ENCODE assay signal across 8 cellular contexts in the genomic region with DNA sequence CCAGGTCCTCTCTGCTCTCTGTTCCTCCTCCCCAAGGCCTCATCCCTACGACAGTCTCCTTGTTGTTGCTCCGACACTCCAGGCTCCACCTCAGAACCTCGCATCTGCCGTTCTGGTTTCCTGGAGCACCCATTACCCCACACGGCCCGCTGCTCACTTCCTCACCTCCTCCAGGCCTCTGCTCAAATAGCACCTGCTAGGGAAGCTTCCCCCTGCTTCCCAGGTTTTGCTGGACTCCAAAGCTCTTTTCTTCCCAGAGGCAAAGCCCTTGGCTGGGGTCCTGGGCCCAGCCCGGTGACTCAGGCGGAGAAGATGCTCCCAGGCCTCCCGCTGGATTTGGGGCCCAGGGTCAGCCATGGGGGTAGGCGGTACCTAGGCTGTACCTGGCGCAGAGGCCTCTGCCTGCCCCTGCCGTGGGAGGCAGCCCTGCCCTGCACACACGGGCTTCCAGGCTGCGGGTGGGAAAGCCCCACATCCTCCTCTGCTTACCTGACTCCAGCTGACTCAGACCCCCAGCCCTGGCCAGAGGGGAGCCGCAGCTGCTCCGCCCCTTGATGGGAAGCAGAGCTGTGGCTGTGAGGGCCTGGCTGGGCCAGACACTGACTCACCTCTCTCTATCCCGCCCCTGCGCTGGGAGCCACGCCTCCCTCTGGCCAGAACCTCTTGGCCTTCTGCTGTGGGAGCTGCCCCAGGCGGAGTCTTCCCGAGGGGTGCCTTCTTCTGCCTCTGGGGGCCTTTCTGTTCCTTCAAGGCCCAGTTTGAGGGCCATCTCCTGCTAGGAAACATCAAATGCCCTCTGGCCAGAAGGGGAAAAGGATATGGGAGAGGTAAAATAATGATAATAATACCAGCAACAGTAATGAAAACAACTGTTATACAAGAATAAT.
DNase-seq lines count a peak whose midpoint lies in the region; ATAC-seq and TF ChIP-seq lines count a peak whose summit lies in the region.

No MANE protein-coding gene starts in this region.

- peak overlapping the region; percentile 95 for H3K27ac ChIP-seq in RWPE1

- ATAC-seq in HG02938 (IDR thresholded peaks at IDR 0.05; ENCODE audit: unreplicated experiment) (no peak), HG03469 (IDR thresholded peaks at IDR 0.05; ENCODE audit: unreplicated experiment) (no peak), GM18909 (IDR thresholded peaks at IDR 0.05; ENCODE audit: poor library complexity, unreplicated experiment) (no peak)

- TF ChIP-seq CTCF in RWPE1 (conservative IDR thresholded peaks at IDR 0.05; ENCODE audit: low read depth), result no peak

- POLR2A ChIA-PET in RWPE1 (lab: Yijun Ruan, JAX; ENCODE audit: low non-redundant PET), result interaction anchor here (0.6 to 1.4 kb wide), 8 partner anchors 11 to 112 kb away, joined by 3 to 4 read pairs (median 3); no protein-coding TSS in a partner anchor

- DNase-seq in H4 (ENCODE audit: low spot score) (peak; percentile 88), RWPE1 (ENCODE audit: low spot score) (peak; percentile 100), epidermal melanocyte (ENCODE audit: insufficient read length, low spot score) (peak; percentile 63), myocyte (ENCODE audit: low read depth) (peak; percentile 93), NCI-H2081 treated with DMSO at 0.1 percent for 48 hours (lab: John Stamatoyannopoulos, UW) (no peak)

- CTCF ChIA-PET in RWPE1 (lab: Yijun Ruan, JAX), result interaction anchor here (0.6 to 1.3 kb wide), 8 partner anchors 12 to 694 kb away, joined by 3 to 4 read pairs (median 3); no protein-coding TSS in a partner anchor
